Comparison of ENCODE assay signal across 20 cellular contexts in genomic region chr17:28482551-28483199, GRCh38. TPM values are rescaled to one million over a fixed set of nuclear protein-coding genes. Genes with fewer than 3 reads are reported as not detected.
DNase-seq lines count a peak whose midpoint lies in the region; ATAC-seq, FAIRE-seq and TF ChIP-seq lines count a peak whose summit lies in the region.
"Had no signal": no experiment of that assay in that cellular context is flagged by ENCODE, and none has a peak within 500 bp of the region (broad histone marks: within the 10 kb centered on the region; RNA-seq: fewer than 3 reads in every experiment).

No MANE protein-coding gene starts in this region.

- no peaks in the 10 kb centered on the region for H3K36me3 ChIP-seq in K562 (ENCODE audit: control insufficient read depth, insufficient read depth, low read length)
- H3K36me3 ChIP-seq: BE2C, SJCRH30 had no signal

- TF ChIP-seq RAD21 in K562 (CRISPR knock-in tag; conservative IDR thresholded peaks at IDR 0.05 in 1 of 2, IDR thresholded peaks at IDR 0.05 in 1 of 2), result no peak

- no peak overlapping the region for H3K4me3 Mint-ChIP-seq in Calu3 (ENCODE audit: low read depth, unreplicated experiment)
- H3K4me3 Mint-ChIP-seq: CD4-positive, alpha-beta T cell had no signal

- H2AFZ ChIP-seq in K562 (ENCODE audit: low read depth, low read length), result no peak overlapping the region

- H3K36me3 Mint-ChIP-seq in Calu3 (ENCODE audit: insufficient read depth, unreplicated experiment), result no peaks in the 10 kb centered on the region

- POLR2A ChIA-PET in K562 (lab: Yijun Ruan, JAX), result interaction anchor here (0.5 kb wide), 1 partner anchor 21 kb away, joined by 3 read pairs; no protein-coding TSS in a partner anchor

- TF ChIP-seq POLR2A in K562 (conservative IDR thresholded peaks at IDR 0.05), result no peak

- H4K20me1 ChIP-seq in K562 (replicated peaks; ENCODE audit: control insufficient read depth, insufficient read depth, low read length), result peaks cover 4% of the 10 kb centered on the region; the same call in 1 of the 2 replicates

- H3K4me1 ChIP-seq in K562 (replicated peaks in 1 of 2; ENCODE audit: control insufficient read depth in 2 of 2, insufficient read depth in 2 of 2, low read length in 2 of 2), result no peaks in the 10 kb centered on the region
- H3K4me1 ChIP-seq: BE2C, SJCRH30 had no signal

- DNase-seq in DMS 273 (lab: John Stamatoyannopoulos, UW; ENCODE audit: unreplicated experiment), result peak; percentile 13
- no peak for DNase-seq in DMS 273 treated with DMSO at 0.1 percent for 48 hours (lab: John Stamatoyannopoulos, UW)
- peak; percentile 24 for DNase-seq in Calu3
- DNase-seq in K562 (ENCODE audit: extremely low read depth in 1 of 4, low spot score in 3 of 4), result no peak
- peak; percentile 49 for DNase-seq in mucosa of gallbladder (ENCODE audit: low spot score)
- no peak for DNase-seq in GM10266 (ENCODE audit: extremely low spot score)
- DNase-seq in activated T-cell treated with anti-CD3 and anti-CD28 coated beads, Interleukin-2, amount 50 U/mL, for 1 hour, result no peak
- no peak for DNase-seq in NCI-H446 treated with DMSO at 0.1 percent for 48 hours (lab: John Stamatoyannopoulos, UW)
- DNase-seq: BE2C; CD4-positive, alpha-beta T cell; DMS79; HCEC 1CT; NCI-H1436; NCI-H2029; NCI-H524; OCI-M1; SJCRH30 had no signal

- no peaks in the 10 kb centered on the region for H3K9me3 ChIP-seq in K562 (replicated peaks; ENCODE audit: control insufficient read depth, insufficient read depth, low read depth, low read length)
- H3K9me3 ChIP-seq: BE2C, SJCRH30 had no signal

- TF ChIP-seq CTCF in Calu3 (IDR thresholded peaks at IDR 0.05; ENCODE audit: unreplicated experiment), result no peak
- TF ChIP-seq CTCF in K562 (IDR thresholded peaks at IDR 0.05 in 2 of 3, conservative IDR thresholded peaks at IDR 0.05 in 1 of 3; ENCODE audit: insufficient read depth in 2 of 3, low read depth in 1 of 3, low read length in 3 of 3), result no peak
- no peak for TF ChIP-seq CTCF in GM10266 (IDR thresholded peaks at IDR 0.05; ENCODE audit: control insufficient read depth, insufficient read depth, low read depth, missing control alignments)

- no peak for FAIRE-seq in K562 (lab: Jason Lieb, UNC)

- no peak overlapping the region for H3K27ac ChIP-seq in K562 (ENCODE audit: extremely low read depth, low read depth, low read length)
- H3K27ac ChIP-seq: 22Rv1, RWPE1, SJCRH30 had no signal

- no peaks in the 10 kb centered on the region for H3K9me3 Mint-ChIP-seq in Calu3 (ENCODE audit: low read depth, unreplicated experiment)
- H3K9me3 Mint-ChIP-seq: CD4-positive, alpha-beta T cell had no signal

- H3K4me3 ChIP-seq in K562, result no peak overlapping the region
- H3K4me3 ChIP-seq: SJCRH30 had no signal

- peaks cover 9% of the 10 kb centered on the region for H3K4me1 Mint-ChIP-seq in Calu3 (ENCODE audit: low read depth, unreplicated experiment)

- H3K27me3 ChIP-seq in K562 (ENCODE audit: control insufficient read depth in 2 of 2, insufficient read depth in 2 of 2, low read length in 2 of 2), result peaks cover 5 to 59% of the 10 kb centered on the region in 2 experiments; a peak in 4 of 5 replicates
- H3K27me3 ChIP-seq: BE2C had no signal

- no peak overlapping the region for H3K4me2 ChIP-seq in K562 (ENCODE audit: insufficient read depth, low read length)

- no peak for ATAC-seq in K562

- H3K27ac Mint-ChIP-seq in Calu3 (ENCODE audit: unreplicated experiment), result no peak overlapping the region
- H3K27ac Mint-ChIP-seq: CD4-positive, alpha-beta T cell had no signal

- no peak for TF ChIP-seq EP300 in K562 (IDR thresholded peaks at IDR 0.05; ENCODE audit: low read length)

- H3K9me1 ChIP-seq in K562 (ENCODE audit: control insufficient read depth, insufficient read depth, low read length), result no peaks in the 10 kb centered on the region

- peak overlapping the region in 1 of 2 experiments; percentile 29; a peak in 1 of 4 replicates for H3K9ac ChIP-seq in K562 (ENCODE audit: insufficient read depth in 1 of 2, low read depth in 2 of 2, low read length in 2 of 2)

- H3K27me3 Mint-ChIP-seq in Calu3 (ENCODE audit: unreplicated experiment), result peaks cover 62% of the 10 kb centered on the region
- H3K27me3 Mint-ChIP-seq: CD4-positive, alpha-beta T cell had no signal

- BruUV-seq in Calu3 (replicated peaks; lab: Mats Ljungman, UMichigan), result no TSS peak
- BruUV-seq in K562 (replicated peaks; lab: Mats Ljungman, UMichigan), result no TSS peak

- no peaks in the 10 kb centered on the region for H3K79me2 ChIP-seq in K562 (ENCODE audit: control insufficient read depth, insufficient read depth, low read length)

- in situ Hi-C loops in K562 (cut with MboI), result no loop called here

- intact Hi-C loops in Calu3 (cut with micrococcal nuclease; ENCODE audit: unreplicated experiment) (no loop called here), K562 (cut with micrococcal nuclease) (no loop called here)

- CTCF ChIA-PET in Calu3 (lab: Charles Lee), result no interaction called here
- CTCF ChIA-PET in K562 (lab: Yijun Ruan, JAX; ENCODE audit: low intra/inter-chr PET ratio), result no interaction called here

- WGBS in K562 (ENCODE audit: insufficient coverage, low coverage, missing lambda C conversion rate), result 0% methylated on average over 10 of the region's 10 CpGs

TF ChIP-seq in K562, 482 proteins besides CTCF, POLR2A, EP300 and RAD21:
- TF ChIP-seq NFIC (IDR thresholded peaks at IDR 0.05) (0 out of 2 replicates have a peak, but pooled peaks have one; percentile 11), EZH2 (IDR thresholded peaks at IDR 0.05; ENCODE audit: borderline replicate concordance, low read depth, low read length) (no peak)

RNA-seq across cellular contexts. Expression of gene SLC13A2, which starts 9.2 kb away (rescaled TPM):
- total RNA-seq in Calu3 (2022), result not detected in 2 replicates
- not detected in 2 replicates for total RNA-seq in K562 (2011; cell fraction: chromatin; rRNA removed; ENCODE audit: low replicate concordance)
- total RNA-seq in K562 (2011; cell fraction: nucleolus; rRNA removed), result not detected in 2 replicates
- not detected in 2 replicates for total RNA-seq in K562 (2011; cell fraction: nucleoplasm; rRNA removed)
- not detected in 2 replicates for total RNA-seq in K562 (2014; rRNA removed)
- not detected in 2 replicates for total RNA-seq in K562 (2014; rRNA removed; fragmentation: Illumina TruSeq; extraction: Trizol)
- not detected in 2 replicates for total RNA-seq in K562 (2015; rRNA removed; fragmentation: Illumina TruSeq; extraction: Trizol)
- total RNA-seq in K562 (2021), result 0.13 TPM in 1 of 2 replicates, not detected in the other
- not detected in 2 replicates for polyA plus RNA-seq in K562 (2011; rRNA removed)
- not detected in 2 replicates for polyA plus RNA-seq in K562 (2011; cell fraction: cytosol; rRNA removed)
- polyA plus RNA-seq in K562 (2011; cell fraction: nucleus; rRNA removed), result not detected in 2 replicates
- not detected in 2 replicates for polyA plus RNA-seq in K562 (2012)
- polyA plus RNA-seq in K562 (2014; fragmentation: Illumina TruSeq; extraction: Trizol), result not detected in 2 replicates
- not detected for polyA plus RNA-seq in K562 (2014; fragmentation: Nextera tagmentation; extraction: Ambion mirVana)
- not detected in 2 replicates for polyA plus RNA-seq in K562 (2014; rRNA removed)
- polyA minus RNA-seq in K562 (2011; rRNA and poly(A)+ RNA removed), result not detected in 2 replicates
- polyA minus RNA-seq in K562 (2011; cell fraction: cytosol; rRNA and poly(A)+ RNA removed), result not detected in 2 replicates
- not detected in 2 replicates for polyA minus RNA-seq in K562 (2011; cell fraction: nucleus; rRNA and poly(A)+ RNA removed)
- total RNA-seq in mucosa of gallbladder, result 55.0 TPM
- total RNA-seq: CD4-positive, alpha-beta T cell; SJCRH30 had no signal
- polyA plus RNA-seq: AG04450 had no signal

RNA-seq across cellular contexts. Expression of gene FOXN1, which starts 23.5 kb away (rescaled TPM):
- not detected in 2 replicates for total RNA-seq in Calu3 (2022)
- not detected in 2 replicates for total RNA-seq in K562 (2011; cell fraction: chromatin; rRNA removed; ENCODE audit: low replicate concordance)
- total RNA-seq in K562 (2011; cell fraction: nucleolus; rRNA removed), result not detected in 2 replicates
- not detected in 2 replicates for total RNA-seq in K562 (2011; cell fraction: nucleoplasm; rRNA removed)
- total RNA-seq in K562 (2014; rRNA removed), result not detected in 2 replicates
- total RNA-seq in K562 (2014; rRNA removed; fragmentation: Illumina TruSeq; extraction: Trizol), result not detected in 2 replicates
- total RNA-seq in K562 (2015; rRNA removed; fragmentation: Illumina TruSeq; extraction: Trizol), result not detected in 2 replicates
- total RNA-seq in K562 (2021), result not detected in 2 replicates
- polyA plus RNA-seq in K562 (2011; rRNA removed), result not detected in 2 replicates
- polyA plus RNA-seq in K562 (2011; cell fraction: cytosol; rRNA removed), result not detected in 2 replicates
- not detected in 2 replicates for polyA plus RNA-seq in K562 (2011; cell fraction: nucleus; rRNA removed)
- polyA plus RNA-seq in K562 (2012), result not detected in 2 replicates
- not detected in 2 replicates for polyA plus RNA-seq in K562 (2014; fragmentation: Illumina TruSeq; extraction: Trizol)
- polyA plus RNA-seq in K562 (2014; fragmentation: Nextera tagmentation; extraction: Ambion mirVana), result not detected
- polyA plus RNA-seq in K562 (2014; rRNA removed), result not detected in 2 replicates
- polyA minus RNA-seq in K562 (2011; rRNA and poly(A)+ RNA removed), result not detected in 2 replicates
- not detected in 2 replicates for polyA minus RNA-seq in K562 (2011; cell fraction: cytosol; rRNA and poly(A)+ RNA removed)
- polyA minus RNA-seq in K562 (2011; cell fraction: nucleus; rRNA and poly(A)+ RNA removed), result not detected in 2 replicates
- total RNA-seq in mucosa of gallbladder, result 0.06 TPM
- total RNA-seq: CD4-positive, alpha-beta T cell; SJCRH30 had no signal
- polyA plus RNA-seq: AG04450 had no signal

Comparison
In these comparisons a context has a peak if more than half of its experiments do, and no peak if none do; other contexts are left out.
1. DNase-seq: peak in DMS 273 (single experiment), Calu3 (single experiment) and mucosa of gallbladder (single experiment); none in DMS 273 treated with DMSO at 0.1 percent for 48 hours (single experiment), K562 (0 of 4), GM10266 (single experiment), activated T-cell treated with anti-CD3 and anti-CD28 coated beads, Interleukin-2, amount 50 U/mL, for 1 hour (single experiment) and NCI-H446 treated with DMSO at 0.1 percent for 48 hours (single experiment).
2. RNA of gene SLC13A2, which starts 9.2 kb away (total RNA-seq): 55.0 TPM in mucosa of gallbladder (single experiment); not detected in Calu3 and 0.13 TPM in K562; every median in the first group is over 10 times any median in the second.